23 cellular contexts compared by ENCODE assay signal in the genomic region with DNA sequence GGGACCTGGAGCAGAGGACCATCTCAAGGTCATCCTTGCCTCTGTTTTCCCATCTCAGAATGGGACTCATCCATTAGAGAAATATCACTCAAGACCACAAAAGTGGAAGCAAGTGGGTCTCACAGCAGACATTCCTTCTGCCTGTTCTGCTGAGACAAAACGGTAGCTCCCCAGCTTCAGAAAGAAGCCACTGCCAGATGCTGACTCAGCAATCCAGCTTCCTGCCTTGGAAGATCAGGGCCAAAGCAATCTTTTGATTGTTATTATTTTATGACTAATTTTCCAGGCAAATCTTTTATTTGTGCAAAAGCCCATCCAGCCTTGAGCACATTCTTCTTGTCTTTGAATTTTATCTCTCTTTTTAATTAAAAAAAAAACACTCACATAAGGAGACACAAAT.
"Had no signal": no experiment of that assay in that cellular context is flagged by ENCODE, and none has a peak within 500 bp of the region (broad histone marks: within the 10 kb centered on the region; RNA-seq: fewer than 3 reads in every experiment).

No MANE protein-coding gene starts in this region.

- H3K27me3 ChIP-seq: cardiac muscle cell, Peyer's patch had no signal

- ATAC-seq: activated CD8-positive, alpha-beta T cell treated with anti-CD3 and anti-CD28 coated beads, Interleukin-2, amount 10 ng/mL, durations not matched to agents 7 days and 5 days; activated naive CD4-positive, alpha-beta T cell treated with anti-CD3 and anti-CD28 coated beads, Interleukin-2, amount 50 U/mL, for 72 hours; activated naive CD8-positive, alpha-beta T cell treated with anti-CD3 and anti-CD28 coated beads, Interleukin-2, amount 50 U/mL, for 24 hours had no signal

- H3K36me3 Mint-ChIP-seq: activated naive CD4-positive, alpha-beta T cell treated with anti-CD3 and anti-CD28 coated beads, Interleukin-2, amount 50 U/mL, for 72 hours; brain had no signal

- H3K9me3 ChIP-seq: Peyer's patch, SJSA1 had no signal

- H3K9me3 Mint-ChIP-seq: activated naive CD4-positive, alpha-beta T cell treated with anti-CD3 and anti-CD28 coated beads, Interleukin-2, amount 50 U/mL, for 72 hours; activated naive CD8-positive, alpha-beta T cell treated with anti-CD3 and anti-CD28 coated beads, Interleukin-2, amount 50 U/mL, for 24 hours had no signal

- H3K4me3 Mint-ChIP-seq: activated CD8-positive, alpha-beta T cell treated with anti-CD3 and anti-CD28 coated beads, Interleukin-2, amount 10 ng/mL, durations not matched to agents 7 days and 5 days; activated naive CD8-positive, alpha-beta T cell treated with anti-CD3 and anti-CD28 coated beads, Interleukin-2, amount 50 U/mL, for 24 hours; brain; T-helper 1 cell treated with Interleukin-12 subunit alpha and Interleukin-12 subunit beta and Interleukin-4 antibody, amounts not matched to agents 30 μg/mL and 1 μg/mL, for 36 hours had no signal

- H3K27ac Mint-ChIP-seq: activated CD8-positive, alpha-beta T cell treated with anti-CD3 and anti-CD28 coated beads, Interleukin-2, amount 10 ng/mL, durations not matched to agents 7 days and 5 days; activated naive CD4-positive, alpha-beta T cell treated with anti-CD3 and anti-CD28 coated beads, Interleukin-2, amount 50 U/mL, for 72 hours; activated naive CD8-positive, alpha-beta T cell treated with anti-CD3 and anti-CD28 coated beads, Interleukin-2, amount 50 U/mL, for 24 hours; brain; T-helper 1 cell treated with Interleukin-12 subunit alpha and Interleukin-12 subunit beta and Interleukin-4 antibody, amounts not matched to agents 30 μg/mL and 1 μg/mL, for 36 hours had no signal

- DNase-seq: activated CD4-positive, alpha-beta T cell treated with anti-CD3 and anti-CD28 coated beads for 4 hours; activated CD4-positive, alpha-beta T cell treated with anti-CD3 and anti-CD28 coated beads, Interleukin-2, amount 50 U/mL, for 4 hours; activated CD8-positive, alpha-beta memory T cell treated with anti-CD3 and anti-CD28 coated beads, Interleukin-2, amount 50 U/mL, for 48 hours; activated CD8-positive, alpha-beta T cell treated with anti-CD3 and anti-CD28 coated beads, Interleukin-2, amount 10 ng/mL, durations not matched to agents 7 days and 5 days; activated naive CD4-positive, alpha-beta T cell treated with Interleukin-2 at 50 U/mL for 16 hours; activated naive CD8-positive, alpha-beta T cell treated with anti-CD3 and anti-CD28 coated beads, Interleukin-2, amount 50 U/mL, for 24 hours; activated T-cell treated with anti-CD3 and anti-CD28 coated beads, Interleukin-2, amount 50 U/mL, for 1 hour; amygdala; MM.1S; NCI-H1048; NCI-H146; NCI-H187 treated with DMSO at 0.1 percent for 48 hours; NCI-H2081 treated with DMSO at 0.1 percent for 48 hours; NCI-H446; NCI-H524; Peyer's patch; SHP77; WERI-Rb-1 had no signal

- H3K4me3 ChIP-seq: cardiac muscle cell, Peyer's patch, SJSA1 had no signal

- H3K4me1 Mint-ChIP-seq: activated naive CD8-positive, alpha-beta T cell treated with anti-CD3 and anti-CD28 coated beads, Interleukin-2, amount 50 U/mL, for 24 hours had no signal

- H3K27ac ChIP-seq: cardiac muscle cell, Peyer's patch, SJSA1, WERI-Rb-1 had no signal

- H3K4me1 ChIP-seq: Peyer's patch, SJSA1 had no signal

- H3K36me3 ChIP-seq: cardiac muscle cell, Peyer's patch, SJSA1, WERI-Rb-1 had no signal
